Comparison of ENCODE assay signal across 21 cellular contexts in the genomic region with DNA sequence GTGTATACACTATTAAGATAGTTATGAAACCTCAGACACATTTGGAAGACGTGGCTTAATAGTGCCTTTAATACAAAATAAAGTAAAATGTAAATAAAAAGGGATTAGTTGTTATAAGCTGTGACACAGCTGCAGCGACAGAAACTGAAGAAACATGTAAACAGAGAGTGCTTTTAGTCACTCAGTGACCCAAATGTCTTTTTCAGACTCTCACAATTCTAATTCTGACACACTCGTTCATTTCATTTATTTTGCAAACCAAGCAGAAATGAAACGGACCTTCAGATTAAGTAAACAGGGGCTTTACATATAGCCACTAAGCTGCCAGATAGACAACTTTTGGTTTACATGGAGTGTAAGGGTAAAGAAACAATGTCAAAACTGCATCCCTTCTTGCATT.
"Had no signal": no experiment of that assay in that cellular context is flagged by ENCODE, and none has a peak within 500 bp of the region (broad histone marks: within the 10 kb centered on the region; RNA-seq: fewer than 3 reads in every experiment).

No MANE protein-coding gene starts in this region.

- ATAC-seq: activated CD8-positive, alpha-beta T cell treated with anti-CD3 and anti-CD28 coated beads, Interleukin-2, amount 10 ng/mL, durations not matched to agents 7 days and 5 days; activated naive CD8-positive, alpha-beta T cell treated with anti-CD3 and anti-CD28 coated beads, Interleukin-2, amount 50 U/mL, for 24 hours; activated T-cell treated with anti-CD3 and anti-CD28 coated beads, Interleukin-2, amount 50 U/mL, for 4 hours; esophagus mucosa; lower lobe of right lung; right lobe of liver; stimulated activated memory B cell treated with anti-CD40 and anti-IgM and Interleukin-4, amounts not matched to agents 10 μg/mL and 1 μg/mL and 100 μg/mL, for 72 hours had no signal

- DNase-seq: activated CD4-positive, alpha-beta T cell treated with anti-CD3 and anti-CD28 coated beads, Interleukin-2, amount 10 ng/mL, durations not matched to agents 24 days and 14 days; activated CD8-positive, alpha-beta T cell treated with anti-CD3 and anti-CD28 coated beads, Interleukin-2, amount 10 ng/mL, durations not matched to agents 7 days and 5 days; activated effector memory CD4-positive, alpha-beta T cell treated with Interleukin-2 at 50 U/mL for 16 hours; activated naive CD4-positive, alpha-beta T cell treated with anti-CD3 and anti-CD28 coated beads, Interleukin-2, amount 10 ng/mL, durations not matched to agents 7 days and 5 days; activated naive CD8-positive, alpha-beta T cell treated with anti-CD3 and anti-CD28 coated beads, Interleukin-2, amount 50 U/mL, for 24 hours; activated T-cell treated with anti-CD3 and anti-CD28 coated beads, Interleukin-2, amount 50 U/mL, for 4 hours; anterior cingulate cortex; brain microvascular endothelial cell; colonic mucosa; foreskin fibroblast; hypothalamus; lower lobe of right lung; midbrain; right lobe of liver; stimulated activated CD4-positive, alpha-beta T cell treated with anti-CD3 and anti-CD28 coated beads, Interleukin-4, amount 100 ng/mL, for 4 hours; T1000; thyroid gland had no signal

- H3K4me3 Mint-ChIP-seq: activated CD4-positive, alpha-beta T cell treated with anti-CD3 and anti-CD28 coated beads, Interleukin-2, amount 10 ng/mL, durations not matched to agents 24 days and 14 days; activated CD8-positive, alpha-beta T cell treated with anti-CD3 and anti-CD28 coated beads, Interleukin-2, amount 10 ng/mL, durations not matched to agents 7 days and 5 days; activated naive CD4-positive, alpha-beta T cell treated with anti-CD3 and anti-CD28 coated beads, Interleukin-2, amount 10 ng/mL, durations not matched to agents 7 days and 5 days; activated naive CD8-positive, alpha-beta T cell treated with anti-CD3 and anti-CD28 coated beads, Interleukin-2, amount 50 U/mL, for 24 hours; activated T-cell treated with anti-CD3 and anti-CD28 coated beads, Interleukin-2, amount 50 U/mL, for 4 hours; central memory CD8-positive, alpha-beta T cell; neural progenitor cell; stimulated activated memory B cell treated with anti-CD40 and anti-IgM and Interleukin-4, amounts not matched to agents 10 μg/mL and 1 μg/mL and 100 μg/mL, for 72 hours had no signal

- H3K36me3 ChIP-seq: brain microvascular endothelial cell, colonic mucosa, lower lobe of right lung, neural progenitor cell, right lobe of liver, thyroid gland had no signal

- H3K27ac ChIP-seq: brain microvascular endothelial cell, colonic mucosa, lower lobe of right lung, neural progenitor cell, right lobe of liver, thyroid gland had no signal

- H3K4me1 ChIP-seq: colonic mucosa, lower lobe of right lung, right lobe of liver, thyroid gland had no signal

- H3K27ac Mint-ChIP-seq: activated CD4-positive, alpha-beta T cell treated with anti-CD3 and anti-CD28 coated beads, Interleukin-2, amount 10 ng/mL, durations not matched to agents 24 days and 14 days; activated CD8-positive, alpha-beta T cell treated with anti-CD3 and anti-CD28 coated beads, Interleukin-2, amount 10 ng/mL, durations not matched to agents 7 days and 5 days; activated naive CD4-positive, alpha-beta T cell treated with anti-CD3 and anti-CD28 coated beads, Interleukin-2, amount 10 ng/mL, durations not matched to agents 7 days and 5 days; activated naive CD8-positive, alpha-beta T cell treated with anti-CD3 and anti-CD28 coated beads, Interleukin-2, amount 50 U/mL, for 24 hours; neural progenitor cell; stimulated activated memory B cell treated with anti-CD40 and anti-IgM and Interleukin-4, amounts not matched to agents 10 μg/mL and 1 μg/mL and 100 μg/mL, for 72 hours had no signal

- H3K36me3 Mint-ChIP-seq: activated naive CD4-positive, alpha-beta T cell treated with anti-CD3 and anti-CD28 coated beads, Interleukin-2, amount 10 ng/mL, durations not matched to agents 7 days and 5 days; neural progenitor cell; stimulated activated memory B cell treated with anti-CD40 and anti-IgM and Interleukin-4, amounts not matched to agents 10 μg/mL and 1 μg/mL and 100 μg/mL, for 72 hours had no signal

- H3K27me3 Mint-ChIP-seq: activated CD4-positive, alpha-beta T cell treated with anti-CD3 and anti-CD28 coated beads, Interleukin-2, amount 10 ng/mL, durations not matched to agents 24 days and 14 days; activated naive CD4-positive, alpha-beta T cell treated with anti-CD3 and anti-CD28 coated beads, Interleukin-2, amount 10 ng/mL, durations not matched to agents 7 days and 5 days; central memory CD8-positive, alpha-beta T cell had no signal

- H3K27me3 ChIP-seq: brain microvascular endothelial cell, colonic mucosa, neural progenitor cell, right lobe of liver, thyroid gland had no signal

- H3K9me3 ChIP-seq: colonic mucosa, lower lobe of right lung, right lobe of liver, thyroid gland had no signal

- H3K9me3 Mint-ChIP-seq: activated CD4-positive, alpha-beta T cell treated with anti-CD3 and anti-CD28 coated beads, Interleukin-2, amount 10 ng/mL, durations not matched to agents 24 days and 14 days; central memory CD8-positive, alpha-beta T cell; neural progenitor cell had no signal

- H3K4me1 Mint-ChIP-seq: activated CD4-positive, alpha-beta T cell treated with anti-CD3 and anti-CD28 coated beads, Interleukin-2, amount 10 ng/mL, durations not matched to agents 24 days and 14 days; activated naive CD4-positive, alpha-beta T cell treated with anti-CD3 and anti-CD28 coated beads, Interleukin-2, amount 10 ng/mL, durations not matched to agents 7 days and 5 days; activated naive CD8-positive, alpha-beta T cell treated with anti-CD3 and anti-CD28 coated beads, Interleukin-2, amount 50 U/mL, for 24 hours; central memory CD8-positive, alpha-beta T cell; stimulated activated memory B cell treated with anti-CD40 and anti-IgM and Interleukin-4, amounts not matched to agents 10 μg/mL and 1 μg/mL and 100 μg/mL, for 72 hours had no signal

- H3K4me3 ChIP-seq: colonic mucosa, lower lobe of right lung, neural progenitor cell, right lobe of liver, thyroid gland had no signal
